Comparison of ENCODE assay signal across 9 cellular contexts in genomic region chr7:55074008-55074499, GRCh38. TPM values are rescaled to one million over a fixed set of nuclear protein-coding genes. Genes with fewer than 3 reads are reported as not detected.
A peak's percentile ranks its signal among the peaks of the same experiment; 100 is the strongest.
DNase-seq lines count a peak whose midpoint lies in the region; ATAC-seq, FAIRE-seq and TF ChIP-seq lines count a peak whose summit lies in the region.
"Had no signal": no experiment of that assay in that cellular context is flagged by ENCODE, and none has a peak within 500 bp of the region (broad histone marks: within the 10 kb centered on the region; RNA-seq: fewer than 3 reads in every experiment).

No MANE protein-coding gene starts in this region.

- ATAC-seq in GM19452 (IDR thresholded peaks at IDR 0.05; ENCODE audit: unreplicated experiment) (peak; percentile 86), HG03439 (IDR thresholded peaks at IDR 0.05; ENCODE audit: unreplicated experiment) (peak; percentile 91)

- CTCF ChIA-PET in Calu3 (lab: Charles Lee) (interaction anchor here (1.2 kb wide), 1 partner anchor 12 kb away, joined by 4 read pairs; no protein-coding TSS in a partner anchor), endothelial cell of umbilical vein (lab: Charles Lee) (interaction anchor here (3.4 kb wide), 1 partner anchor 12 kb away, joined by 13 read pairs; no protein-coding TSS in a partner anchor)

- BruUV-seq in Calu3 (replicated peaks; lab: Mats Ljungman, UMichigan) (no TSS peak), endothelial cell of umbilical vein (replicated peaks; lab: Mats Ljungman, UMichigan) (no TSS peak)

- H3K36me3 Mint-ChIP-seq in Calu3 (ENCODE audit: insufficient read depth, unreplicated experiment): peaks cover 45% of the 10 kb centered on the region

- TF ChIP-seq POLR2A in endothelial cell of umbilical vein (IDR thresholded peaks at IDR 0.05; ENCODE audit: low read depth, low read length) (no peak), ovary (IDR thresholded peaks at IDR 0.05) (no peak)

- intact Hi-C loops in Calu3 (cut with micrococcal nuclease; ENCODE audit: unreplicated experiment) (loop anchor here (2.0 to 5.0 kb wide), 3 partner anchors 59 to 287 kb away; no protein-coding TSS in a partner anchor), endothelial cell of umbilical vein (cut with micrococcal nuclease) (loop anchor here (1.0 kb wide), 1 partner anchor 12 kb away; no protein-coding TSS in a partner anchor), ovary (cut with DNase I) (loop anchor here in 2 of 4 donors (10.0 kb wide), 1 partner anchor 49 kb away; no protein-coding TSS in a partner anchor)

- no peaks in the 10 kb centered on the region for H3K27me3 Mint-ChIP-seq in Calu3 (ENCODE audit: unreplicated experiment)

- H3K4me1 ChIP-seq in endothelial cell of umbilical vein (ENCODE audit: control insufficient read depth, extremely low read depth, insufficient read depth, low read length): peaks cover 9% of the 10 kb centered on the region
- H3K4me1 ChIP-seq in ovary (ENCODE audit: insufficient read depth): peaks cover 27% of the 10 kb centered on the region

- H3K36me3 ChIP-seq in endothelial cell of umbilical vein (ENCODE audit: control insufficient read depth in 2 of 2, extremely low read depth in 1 of 2, insufficient read depth in 2 of 2, low read length in 2 of 2) (no peaks in the 10 kb centered on the region), ovary (no peaks in the 10 kb centered on the region)

- H3K9ac ChIP-seq in endothelial cell of umbilical vein (replicated peaks; ENCODE audit: extremely low read depth, insufficient read depth, low read length): no peak overlapping the region

- peaks cover 97% of the 10 kb centered on the region for H3K4me1 Mint-ChIP-seq in Calu3 (ENCODE audit: low read depth, unreplicated experiment)

- H2AFZ ChIP-seq in endothelial cell of umbilical vein (ENCODE audit: low read depth, low read length): peak overlapping the region; percentile 6

- H3K9me3 ChIP-seq in endothelial cell of umbilical vein (replicated peaks; ENCODE audit: control insufficient read depth, insufficient read depth, low read length): no peaks in the 10 kb centered on the region
- no peaks in the 10 kb centered on the region for H3K9me3 ChIP-seq in ovary

- H3K79me2 ChIP-seq in endothelial cell of umbilical vein (ENCODE audit: control insufficient read depth, insufficient read depth, low read length): no peaks in the 10 kb centered on the region

- H3K9me1 ChIP-seq in endothelial cell of umbilical vein (replicated peaks; ENCODE audit: control insufficient read depth, extremely low read depth, insufficient read depth, low read length): no peaks in the 10 kb centered on the region

- FAIRE-seq in endothelial cell of umbilical vein (lab: Jason Lieb, UNC): peak; percentile 82

- H3K4me3 ChIP-seq in endothelial cell of umbilical vein (replicated peaks in 1 of 3; ENCODE audit: insufficient read depth in 1 of 3, low read depth in 1 of 3, low read length in 3 of 3): no peak overlapping the region
- no peak overlapping the region for H3K4me3 ChIP-seq in ovary

- no peak for TF ChIP-seq EP300 in ovary (IDR thresholded peaks at IDR 0.05)

- TF ChIP-seq CTCF in Calu3 (IDR thresholded peaks at IDR 0.05; ENCODE audit: unreplicated experiment) (no peak), endothelial cell of umbilical vein (IDR thresholded peaks at IDR 0.05; ENCODE audit: extremely low read depth in 1 of 2, insufficient read depth in 1 of 2, low read depth in 1 of 2, low read length in 2 of 2) (no peak), ovary (IDR thresholded peaks at IDR 0.05) (no peak)

- H3K4me3 Mint-ChIP-seq in Calu3 (ENCODE audit: low read depth, unreplicated experiment): peak overlapping the region; percentile 66

- H3K27ac Mint-ChIP-seq in Calu3 (ENCODE audit: unreplicated experiment): peak overlapping the region; percentile 98

- WGBS in ovary, 3 donors: 39 to 40% (median 40%) methylated on average over 12 of the region's 12 CpGs

- dilution Hi-C loops in endothelial cell of umbilical vein (cut with MboI; ENCODE audit: extremely low pct_ligation_motif_present, low sequenced_read_pairs): no loop called here

- H3K9me3 Mint-ChIP-seq in Calu3 (ENCODE audit: low read depth, unreplicated experiment): no peaks in the 10 kb centered on the region

- POLR2A ChIA-PET in endothelial cell of umbilical vein (lab: Charles Lee): no interaction called here

- no peak overlapping the region for H3K27ac ChIP-seq in endothelial cell of umbilical vein (ENCODE audit: insufficient read depth, low read depth, low read length)
- H3K27ac ChIP-seq in ovary: peak overlapping the region; percentile 2 to 69

- H3K27me3 ChIP-seq in endothelial cell of umbilical vein (ENCODE audit: control insufficient read depth in 2 of 2, insufficient read depth in 2 of 2, low read length in 2 of 2): no peaks in the 10 kb centered on the region
- no peaks in the 10 kb centered on the region for H3K27me3 ChIP-seq in ovary

- no peaks in the 10 kb centered on the region for H4K20me1 ChIP-seq in endothelial cell of umbilical vein (replicated peaks; ENCODE audit: control insufficient read depth, extremely low read depth, insufficient read depth, low read length)

- DNase-seq in Calu3 (peak; percentile 93), T-helper 22 cell (ENCODE audit: low read depth) (peak; percentile 10), endothelial cell of umbilical vein (ENCODE audit: low read depth, low spot score) (peak; percentile 32), ovary (peak in 1 of 5 donors; percentile 38), GF-D8 (lab: John Stamatoyannopoulos, UW) (no peak)
- no peak for DNase-seq in NK-92 treated with Interleukin-12 subunit alpha and Interleukin-12 subunit beta, amount 100 ng/mL, for 24 hours (lab: John Stamatoyannopoulos, UW)

- peak overlapping the region; percentile 7 for H3K4me2 ChIP-seq in endothelial cell of umbilical vein (ENCODE audit: insufficient read depth, low read length)

TF ChIP-seq in endothelial cell of umbilical vein, 7 proteins besides CTCF, POLR2A, EP300 and RAD21:
- TF ChIP-seq JUN (IDR thresholded peaks at IDR 0.05; ENCODE audit: borderline replicate concordance, insufficient read depth, insufficient read length, low read depth) (no peak), EZH2 (IDR thresholded peaks at IDR 0.05; ENCODE audit: borderline replicate concordance, low read depth, low read length, severe bottlenecking) (no peak), GATA2 (IDR thresholded peaks at IDR 0.05; ENCODE audit: insufficient read depth, insufficient read length, low read depth, low read length) (no peak), POLR2AphosphoS5 (IDR thresholded peaks at IDR 0.05; ENCODE audit: insufficient read depth, low read depth, low read length) (no peak), MYC (IDR thresholded peaks at IDR 0.05; ENCODE audit: low read depth, low read length) (no peak), FOS (IDR thresholded peaks at IDR 0.05; ENCODE audit: borderline replicate concordance, insufficient read depth, low read length) (no peak), MAX (IDR thresholded peaks at IDR 0.05; ENCODE audit: insufficient read depth, insufficient read length) (no peak)

RNA-seq across cellular contexts. Expression of gene EGFR, which starts 55.2 kb away (rescaled TPM):
- total RNA-seq in Calu3 (2022) (85.3 and 87.4 TPM in 2 replicates), endothelial cell of umbilical vein (4.1 and 5.0 TPM in 2 replicates), ovary (10 to 100 TPM; 26.3 to 54.6 (median 45.4) TPM)
- polyA plus RNA-seq in endothelial cell of umbilical vein (1.3 and 1.5 TPM in 2 replicates), ovary (10 to 100 TPM; 13.0 to 31.5 TPM)
- 1.1 and 1.3 TPM in 2 replicates for polyA plus RNA-seq in endothelial cell of umbilical vein (2011; cell fraction: cytosol; rRNA removed)
- polyA plus RNA-seq in endothelial cell of umbilical vein (2011; cell fraction: nucleus; rRNA removed): 5.9 and 6.5 TPM in 2 replicates
- polyA plus RNA-seq in endothelial cell of umbilical vein (2012): 4.5 and 4.6 TPM in 2 replicates
- 5.4 and 7.0 TPM in 2 replicates for polyA minus RNA-seq in endothelial cell of umbilical vein
- 35.1 TPM for polyA minus RNA-seq in endothelial cell of umbilical vein (2011; cell fraction: cytosol; rRNA and poly(A)+ RNA removed)
- polyA minus RNA-seq in endothelial cell of umbilical vein (2011; cell fraction: nucleus; rRNA and poly(A)+ RNA removed): 6.3 and 7.0 TPM in 2 replicates
- total RNA-seq: T-helper 2 cell treated with Interferon-gamma antibody and Interleukin-4, amounts not matched to agents 100 ng/mL and 5 ng/mL, for 36 hours had no signal

Comparison
In these comparisons a context has a peak if more than half of its experiments do, and no peak if none do; other contexts are left out.
1. DNase-seq: peak in Calu3 (single experiment), T-helper 22 cell (single experiment) and endothelial cell of umbilical vein (single experiment); none in NK-92 treated with Interleukin-12 subunit alpha and Interleukin-12 subunit beta, amount 100 ng/mL, for 24 hours (single experiment) and GF-D8 (single experiment).